In the genomic region with DNA sequence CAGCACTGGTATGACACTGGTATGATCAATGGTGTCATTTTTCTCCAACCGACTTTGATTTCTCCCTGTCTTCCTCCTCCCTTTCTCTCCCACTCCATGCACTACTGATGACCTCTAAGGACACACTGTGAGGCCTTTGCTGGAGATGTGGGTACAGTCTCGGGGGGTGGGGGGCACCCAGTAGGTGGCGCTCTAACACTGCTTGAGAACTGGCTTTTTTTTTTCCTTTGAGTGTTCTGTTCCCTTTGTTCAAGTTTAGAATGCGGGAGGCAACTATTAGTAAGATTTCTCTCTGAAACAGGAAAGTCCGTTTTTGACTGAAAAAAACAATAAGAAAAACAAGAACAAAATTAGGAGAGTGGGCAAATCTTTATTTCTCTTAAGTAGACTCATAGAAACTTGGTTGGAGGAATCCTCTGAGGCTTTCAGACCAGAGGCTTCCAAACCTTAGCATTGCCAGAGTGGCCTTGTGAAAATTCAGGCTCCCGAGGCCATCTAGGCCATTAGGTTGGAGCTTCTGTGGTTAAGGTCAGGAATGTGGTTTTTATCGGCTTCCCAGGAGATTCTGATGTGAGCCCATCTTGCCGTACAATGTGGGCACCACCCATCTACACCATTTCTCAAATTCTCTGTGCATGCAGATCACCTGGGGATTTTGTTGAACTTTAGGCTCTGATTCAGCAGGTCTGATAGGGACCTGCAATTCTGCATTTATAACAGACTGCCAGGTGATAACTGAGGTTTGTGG, we compare ENCODE assay signal across 8 cellular contexts. TPM values are rescaled to one million over a fixed set of nuclear protein-coding genes. Genes with fewer than 3 reads are reported as not detected.
A peak's percentile ranks its signal among the peaks of the same experiment; 100 is the strongest.
DNase-seq lines count a peak whose midpoint lies in the region; ATAC-seq and TF ChIP-seq lines count a peak whose summit lies in the region.

No MANE protein-coding gene starts in this region.

- intact Hi-C loops in MCF 10A (cut with micrococcal nuclease), result no loop called here
- intact Hi-C loops in breast epithelium (cut with DNase I; ENCODE audit: low total_unique reads), result no loop called here
- intact Hi-C loops in lower leg skin (cut with DNase I; ENCODE audit: low total_unique reads), result no loop called here

- TF ChIP-seq POLR2A in breast epithelium (IDR thresholded peaks at IDR 0.05) (no peak), lower leg skin (IDR thresholded peaks at IDR 0.05) (no peak)

- in situ Hi-C loops in T47D (cut with HindIII; ENCODE audit: low pct_unique_long_range_greater_than_20kb, low sequenced_read_pairs), result no loop called here

- no peaks in the 10 kb centered on the region for H3K36me3 Mint-ChIP-seq in MCF 10A (ENCODE audit: insufficient read depth, unreplicated experiment)

- POLR2A ChIA-PET in MCF 10A (lab: Yijun Ruan, JAX), result interaction anchor here (0.6 kb wide), 2 partner anchors 421 to 713 kb away, joined by 3 to 4 read pairs; no protein-coding TSS in a partner anchor

- ATAC-seq in HG02884 (IDR thresholded peaks at IDR 0.05; ENCODE audit: unreplicated experiment), result peak; percentile 61

- H3K27me3 ChIP-seq in breast epithelium, result no peaks in the 10 kb centered on the region

- 75 to 82% methylated on average over 8 of the region's 8 CpGs for WGBS in lower leg skin, 2 donors

- TF ChIP-seq CTCF in MCF 10A (IDR thresholded peaks at IDR 0.05; ENCODE audit: unreplicated experiment) (peak; percentile 79), breast epithelium (IDR thresholded peaks at IDR 0.05) (peak in 1 of 3 donors; percentile 19), lower leg skin (IDR thresholded peaks at IDR 0.05) (no peak)

- peak; percentile 65 for DNase-seq in MCF 10A (ENCODE audit: unreplicated experiment)
- DNase-seq in breast epithelium (ENCODE audit: low spot score in 2 of 2), result no peak
- DNase-seq in RPMI8226, result peak; percentile 61
- DNase-seq in T47D (ENCODE audit: low read depth in 1 of 2, low spot score in 1 of 2), result peak; percentile 36 to 68
- peak; percentile 51 to 52 for DNase-seq in lung microvascular endothelial cell (ENCODE audit: low read depth in 2 of 2)
- DNase-seq in NCI-H226, result no peak
- DNase-seq in lower leg skin (ENCODE audit: low spot score in 2 of 2), result no peak

- no peak overlapping the region for H3K27ac ChIP-seq in breast epithelium

- H3K4me1 ChIP-seq in breast epithelium, result no peaks in the 10 kb centered on the region

- H3K27me3 Mint-ChIP-seq in MCF 10A (ENCODE audit: insufficient read depth, unreplicated experiment), result no peaks in the 10 kb centered on the region

- no TSS peak for BruUV-seq in MCF 10A (replicated peaks; lab: Mats Ljungman, UMichigan)

- H3K4me3 ChIP-seq in breast epithelium (no peak overlapping the region), lower leg skin (ENCODE audit: low read depth, poor library complexity, severe bottlenecking) (no peak overlapping the region)

- H3K4me1 Mint-ChIP-seq in MCF 10A (ENCODE audit: insufficient read depth, unreplicated experiment), result peaks cover 12% of the 10 kb centered on the region

- no peak overlapping the region for H3K4me3 Mint-ChIP-seq in MCF 10A (ENCODE audit: unreplicated experiment)

- H3K36me3 ChIP-seq in breast epithelium, result no peaks in the 10 kb centered on the region

- H3K9me3 Mint-ChIP-seq in MCF 10A (ENCODE audit: unreplicated experiment), result no peaks in the 10 kb centered on the region

- no peaks in the 10 kb centered on the region for H3K9me3 ChIP-seq in breast epithelium

- H3K27ac Mint-ChIP-seq in MCF 10A (ENCODE audit: low read depth, unreplicated experiment), result no peak overlapping the region

- CTCF ChIA-PET in MCF 10A (lab: Yijun Ruan, JAX), result interaction anchor here (0.6 to 7.7 kb wide), 24 partner anchors 9 to 390 kb away, joined by 3 to 100 read pairs (median 4); a partner anchor contains a TSS

RNA-seq across cellular contexts. Expression of a gene that starts 43.2 kb away (rescaled TPM):
- total RNA-seq in MCF 10A (2022) (26.1 and 30.1 TPM in 2 replicates), breast epithelium (10 to 100 TPM; 16.7 to 20.3 (median 17.7) TPM), lung microvascular endothelial cell (14.8 and 23.0 TPM in 2 replicates), lower leg skin (10 to 100 TPM; 15.1 to 27.7 (median 21.6) TPM)

Comparison
In these comparisons a context has a peak if more than half of its experiments do, and no peak if none do; other contexts are left out.
1. DNase-seq: peak in MCF 10A (single experiment), RPMI8226 (single experiment), T47D (2 of 2) and lung microvascular endothelial cell (2 of 2); none in breast epithelium (0 of 2), NCI-H226 (single experiment) and lower leg skin (0 of 2).